1 cellular context compared by ENCODE assay signal in genomic region chr12:121780429-121780828, GRCh38.
TF ChIP-seq lines count a peak whose summit lies in the region.

No MANE protein-coding gene starts in this region.

TF ChIP-seq in K562, 482 proteins besides CTCF, POLR2A, EP300 and RAD21:
- TF ChIP-seq PURB (CRISPR knock-in tag; IDR thresholded peaks at IDR 0.05; ENCODE audit: low read depth) (no peak), HNRNPUL1 (IDR thresholded peaks at IDR 0.05; ENCODE audit: low read length) (no peak), NUFIP1 (IDR thresholded peaks at IDR 0.05; ENCODE audit: partially characterized antibody) (no peak), ZFP36 (IDR thresholded peaks at IDR 0.05; ENCODE audit: low read depth, low read length, partially characterized antibody) (peak; percentile 72), NR3C1 (CRISPR knock-in tag; IDR thresholded peaks at IDR 0.05) (no peak), RBM25 (IDR thresholded peaks at IDR 0.05; ENCODE audit: low read depth, low read length, severe bottlenecking) (peak; percentile 74), ZNF184 (CRISPR knock-in tag; IDR thresholded peaks at IDR 0.05) (no peak), POLR2G (IDR thresholded peaks at IDR 0.05; ENCODE audit: low read depth, low read length) (no peak), ZNF384 (IDR thresholded peaks at IDR 0.05; ENCODE audit: low read depth, low read length) (no peak)
